In the genomic region with DNA sequence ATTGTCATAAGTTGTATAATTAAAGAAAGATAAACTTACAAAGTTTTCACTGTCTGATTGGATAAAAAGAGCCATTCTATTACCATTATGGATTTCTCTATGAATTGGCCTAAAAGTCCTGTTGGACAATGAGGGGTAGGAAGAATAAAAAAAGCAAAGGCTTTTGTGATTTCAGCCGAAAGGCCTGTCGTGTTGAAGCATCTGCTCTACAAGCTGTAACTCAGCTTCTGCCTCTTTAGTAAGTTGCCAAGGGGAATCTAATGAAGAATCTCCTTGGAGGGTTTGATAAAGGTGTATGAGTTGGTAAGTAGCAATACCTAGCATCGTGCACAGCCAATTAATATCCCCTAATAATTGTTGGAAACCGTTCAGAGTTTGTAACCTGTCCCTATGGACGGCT, we compare ENCODE assay signal across 8 cellular contexts. TPM values are rescaled to one million over a fixed set of nuclear protein-coding genes. Genes with fewer than 3 reads are reported as not detected.
"Had no signal": no experiment of that assay in that cellular context is flagged by ENCODE, and none has a peak within 500 bp of the region (broad histone marks: within the 10 kb centered on the region; RNA-seq: fewer than 3 reads in every experiment).

No MANE protein-coding gene starts in this region.

- H3K4me3 ChIP-seq: K562 had no signal

- H3K27ac ChIP-seq: HL-60 had no signal

- ATAC-seq: HepG2, K562 had no signal

- DNase-seq: IMR-90, KBM-7, KG1 had no signal

RNA-seq across cellular contexts. Expression of a gene that starts 25.2 kb away (rescaled TPM):
- total RNA-seq: HepG2, HT-29, HT1080, IMR-90, K562 had no signal

RNA-seq across cellular contexts. Expression of a gene that starts 25.8 kb away (rescaled TPM):
- total RNA-seq: HT1080 had no signal

RNA-seq across cellular contexts. Expression of a gene that starts 56.0 kb away (rescaled TPM):
- total RNA-seq: HepG2, HT-29, HT1080, IMR-90 had no signal
